In the genomic region with DNA sequence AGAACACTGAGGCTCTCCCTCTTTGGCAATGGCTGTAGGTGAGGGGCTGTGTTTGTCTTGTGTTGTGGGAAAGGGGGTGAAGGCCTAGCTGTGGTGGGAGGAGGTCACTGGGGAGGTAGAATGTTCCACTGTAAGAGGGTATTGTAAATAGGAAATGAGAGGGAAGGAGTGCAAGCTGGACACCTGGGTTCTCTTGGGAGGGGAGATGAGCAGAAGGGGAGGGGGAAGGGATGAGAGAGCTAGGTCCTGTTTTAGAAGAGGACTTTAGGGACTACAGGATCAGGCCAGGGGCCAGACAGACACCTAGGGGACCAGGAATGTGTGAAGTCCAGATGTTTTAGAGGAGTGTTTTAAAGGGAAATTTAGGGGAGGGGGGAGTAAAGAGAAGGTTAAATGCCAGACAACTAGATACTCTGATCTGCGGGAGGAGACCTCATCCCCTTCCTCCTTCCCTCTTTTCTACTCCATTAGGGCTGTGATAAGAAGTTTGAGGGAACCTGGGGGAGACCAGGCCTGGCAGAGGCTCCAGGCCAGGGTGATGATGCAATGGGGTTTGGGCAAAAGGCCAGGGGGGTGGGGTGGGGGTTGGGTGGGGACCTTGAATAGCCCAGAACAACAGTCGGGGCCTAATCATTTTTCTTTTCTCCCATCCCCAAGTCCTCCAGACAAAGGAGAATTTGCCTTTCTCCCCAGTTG, we compare ENCODE assay signal across 10 cellular contexts. TPM values are rescaled to one million over a fixed set of nuclear protein-coding genes. Genes with fewer than 3 reads are reported as not detected.
A peak's percentile ranks its signal among the peaks of the same experiment; 100 is the strongest.
DNase-seq lines count a peak whose midpoint lies in the region; ATAC-seq, FAIRE-seq and TF ChIP-seq lines count a peak whose summit lies in the region.
"Had no signal": no experiment of that assay in that cellular context is flagged by ENCODE, and none has a peak within 500 bp of the region (broad histone marks: within the 10 kb centered on the region; RNA-seq: fewer than 3 reads in every experiment).

No MANE protein-coding gene starts in this region.

- no peaks in the 10 kb centered on the region for H3K27me3 ChIP-seq in liver (ENCODE audit: control insufficient read depth in 4 of 4, insufficient read depth in 4 of 4, low read length in 3 of 4)
- peaks cover 19 to 54% of the 10 kb centered on the region in 2 experiments; a peak in 3 of 5 replicates for H3K27me3 ChIP-seq in HepG2 (ENCODE audit: control insufficient read depth in 1 of 2, insufficient read depth in 2 of 2, low read length in 2 of 2)
- no peaks in the 10 kb centered on the region for H3K27me3 ChIP-seq in muscle layer of colon (ENCODE audit: control insufficient read depth in 1 of 2, insufficient read depth in 2 of 2, low read length in 2 of 2)
- H3K27me3 ChIP-seq in pancreas, result no peaks in the 10 kb centered on the region

- H3K4me3 ChIP-seq in liver (ENCODE audit: low read depth in 1 of 3, low read length in 3 of 3) (peak overlapping the region in 2 of 3 donors; percentile 91 to 93), HepG2 (replicated peaks in 1 of 3; ENCODE audit: insufficient read depth in 1 of 3, low read depth in 2 of 3, low read length in 3 of 3) (no peak overlapping the region), muscle layer of colon (ENCODE audit: low read depth in 1 of 2, low read length in 2 of 2) (peak overlapping the region; percentile 58 to 99), pancreas (peak overlapping the region in 1 of 4 donors; percentile 82)

- no peaks in the 10 kb centered on the region for H3K9me3 Mint-ChIP-seq in brain
- H3K9me3 Mint-ChIP-seq in glutamatergic neuron (ENCODE audit: unreplicated experiment), result peaks cover 4% of the 10 kb centered on the region

- no peaks in the 10 kb centered on the region for H3K36me3 Mint-ChIP-seq in brain
- peaks cover 5% of the 10 kb centered on the region for H3K36me3 Mint-ChIP-seq in glutamatergic neuron (ENCODE audit: unreplicated experiment)

- BruUV-seq in HepG2 (replicated peaks; lab: Mats Ljungman, UMichigan), result no TSS peak

- TF ChIP-seq CTCF in liver (IDR thresholded peaks at IDR 0.05; ENCODE audit: low read depth, low read length, missing input control) (no peak), HepG2 (CRISPR knock-in tag; IDR thresholded peaks at IDR 0.05) (no peak), brain (conservative IDR thresholded peaks at IDR 0.05) (no peak), glutamatergic neuron (IDR thresholded peaks at IDR 0.05; ENCODE audit: partially characterized antibody, unreplicated experiment) (no peak), pancreas (IDR thresholded peaks at IDR 0.05) (no peak)

- POLR2A ChIA-PET in HepG2 (lab: Yijun Ruan, JAX), result no interaction called here

- in situ Hi-C loops in HepG2 (cut with HindIII; ENCODE audit: extremely low pct_ligation_motif_present, low pct_unique_long_range_greater_than_20kb), result no loop called here

- CTCF ChIA-PET in HepG2 (lab: Yijun Ruan, JAX; ENCODE audit: low intra/inter-chr PET ratio, low total read pairs), result no interaction called here

- no peaks in the 10 kb centered on the region for H3K36me3 ChIP-seq in liver (ENCODE audit: control insufficient read depth in 4 of 4, insufficient read depth in 3 of 4, low read depth in 1 of 4, low read length in 3 of 4)
- no peaks in the 10 kb centered on the region for H3K36me3 ChIP-seq in HepG2 (replicated peaks in 1 of 2; ENCODE audit: control insufficient read depth in 1 of 2, insufficient read depth in 2 of 2, low read length in 2 of 2)
- peaks cover 18% of the 10 kb centered on the region for H3K36me3 ChIP-seq in muscle layer of colon (ENCODE audit: insufficient read depth, low read length)
- no peaks in the 10 kb centered on the region for H3K36me3 ChIP-seq in pancreas

- TF ChIP-seq RAD21 in liver (IDR thresholded peaks at IDR 0.05) (no peak), HepG2 (CRISPR knock-in tag; IDR thresholded peaks at IDR 0.05) (no peak)

- peak overlapping the region in 4 of 5 experiments; percentile 73 to 96 (median 92) for H3K4me3 Mint-ChIP-seq in brain
- no peak overlapping the region for H3K4me3 Mint-ChIP-seq in glutamatergic neuron (ENCODE audit: unreplicated experiment)

- H3K27me3 Mint-ChIP-seq in brain, result peaks cover 54% of the 10 kb centered on the region
- H3K27me3 Mint-ChIP-seq in glutamatergic neuron (ENCODE audit: unreplicated experiment), result peaks cover 4% of the 10 kb centered on the region

- DNase-seq in HepG2 (ENCODE audit: low spot score) (no peak), glutamatergic neuron (no peak), GM12892 (ENCODE audit: insufficient read length) (no peak), pancreas (no peak), nucleus accumbens (lab: John Stamatoyannopoulos, UW) (no peak)

- TF ChIP-seq EP300 in HepG2 (IDR thresholded peaks at IDR 0.05; ENCODE audit: low read depth in 2 of 2, low read length in 2 of 2) (no peak), HepG2 (CRISPR knock-in tag; IDR thresholded peaks at IDR 0.05; ENCODE audit: borderline replicate concordance) (no peak)

- H3K9me3 ChIP-seq in liver (ENCODE audit: control insufficient read depth in 4 of 4, low read length in 3 of 4), result no peaks in the 10 kb centered on the region
- H3K9me3 ChIP-seq in HepG2 (ENCODE audit: low read length), result no peaks in the 10 kb centered on the region
- no peaks in the 10 kb centered on the region for H3K9me3 ChIP-seq in muscle layer of colon (ENCODE audit: low read length)
- H3K9me3 ChIP-seq in pancreas, result no peaks in the 10 kb centered on the region

- H3K4me2 ChIP-seq in HepG2 (ENCODE audit: low read depth, low read length), result no peak overlapping the region

- H3K4me1 Mint-ChIP-seq in brain, result peaks cover 45% of the 10 kb centered on the region
- H3K4me1 Mint-ChIP-seq in glutamatergic neuron (ENCODE audit: low read depth, unreplicated experiment), result no peaks in the 10 kb centered on the region

- peak overlapping the region in 3 of 5 experiments; percentile 20 to 95 (median 86) for H3K27ac Mint-ChIP-seq in brain
- H3K27ac Mint-ChIP-seq in glutamatergic neuron (ENCODE audit: unreplicated experiment), result no peak overlapping the region

- H3K79me2 ChIP-seq in HepG2 (ENCODE audit: insufficient read depth, low read length), result no peaks in the 10 kb centered on the region

- no peak for TF ChIP-seq POLR2A in HepG2 (IDR thresholded peaks at IDR 0.05; ENCODE audit: insufficient read depth in 1 of 2, low read depth in 2 of 2, low read length in 2 of 2)
- no peak for TF ChIP-seq POLR2A in GM12892 (IDR thresholded peaks at IDR 0.05; ENCODE audit: low read depth, low read length)

- no peak for FAIRE-seq in HepG2 (lab: Jason Lieb, UNC)
- no peak for FAIRE-seq in GM12892 (lab: Jason Lieb, UNC)
- FAIRE-seq in pancreas (lab: Jason Lieb, UNC), result no peak
- FAIRE-seq: TTC549 had no signal

- peak overlapping the region; percentile 82 to 85 for H3K27ac ChIP-seq in liver (ENCODE audit: low read depth in 1 of 2, low read length in 2 of 2)
- H3K27ac ChIP-seq in HepG2 (ENCODE audit: extremely low read length, insufficient read depth, low read length), result no peak overlapping the region
- peak overlapping the region; percentile 99 for H3K27ac ChIP-seq in muscle layer of colon (ENCODE audit: low read depth, low read length)
- peak overlapping the region in 2 of 4 donors; percentile 75 to 78 for H3K27ac ChIP-seq in pancreas

- intact Hi-C loops in HepG2 (cut with micrococcal nuclease; ENCODE audit: unreplicated experiment) (no loop called here), pancreas (cut with DNase I) (no loop called here)

- ATAC-seq in HepG2, result no peak
- no peak for ATAC-seq in pancreas

- no peaks in the 10 kb centered on the region for H4K20me1 ChIP-seq in HepG2 (ENCODE audit: insufficient read depth, low read length)

- H2AFZ ChIP-seq in HepG2 (ENCODE audit: low read length), result no peak overlapping the region

- WGBS in liver, result 9% methylated on average over 2 of the region's 2 CpGs
- WGBS in HepG2 (ENCODE audit: low lambda C conversion rate), result 5% methylated on average over 2 of the region's 2 CpGs
- 29 to 41% methylated on average over 2 of the region's 2 CpGs for WGBS in pancreas, 2 donors

- H3K4me1 ChIP-seq in liver (ENCODE audit: control insufficient read depth in 4 of 4, insufficient read depth in 4 of 4, low read length in 3 of 4) (peaks cover 21 to 61% (median 54%) of the 10 kb centered on the region in 4 donors), HepG2 (ENCODE audit: insufficient read depth, low read length) (peaks cover 14% of the 10 kb centered on the region), muscle layer of colon (ENCODE audit: insufficient read depth, low read length) (peaks cover 72% of the 10 kb centered on the region), pancreas (peaks cover 9 to 31% (median 12%) of the 10 kb centered on the region in 3 donors)

- peak overlapping the region; percentile 33 to 88 for H3K9ac ChIP-seq in liver (ENCODE audit: low read depth in 1 of 2, low read length in 2 of 2)
- no peak overlapping the region for H3K9ac ChIP-seq in HepG2 (ENCODE audit: insufficient read depth, low read depth, low read length)
- H3K9ac ChIP-seq in muscle layer of colon (ENCODE audit: low read length), result peak overlapping the region; percentile 99

RNA-seq across cellular contexts. Expression of a gene that starts 2.0 kb away (rescaled TPM):
- total RNA-seq in liver (10 to 100 TPM; 52.2 to 60.7 TPM), HepG2 (2016; rRNA removed; fragmentation: Illumina TruSeq; extraction: Trizol) (0.20 and 0.28 TPM in 2 replicates), glutamatergic neuron (ENCODE audit: unreplicated experiment) (1.8 TPM), pancreas (10 to 100 TPM in 4 of 6 donors, 1 to 10 TPM in 2; 9.5 to 27.1 (median 15.1) TPM)
- polyA plus RNA-seq in liver (10 to 100 TPM; 26.6 to 27.1 TPM), HepG2 (2011; rRNA removed) (0.40 and 0.52 TPM in 2 replicates), brain (ENCODE audit: insufficient read depth, low read depth, low replicate concordance) (12.0 TPM), pancreas (10 to 100 TPM; 19.0 to 32.2 TPM)
- not detected in 2 replicates for total RNA-seq in HepG2 (2016; cell fraction: cytosol; rRNA removed; fragmentation: Illumina TruSeq; extraction: Trizol; ENCODE audit: low read depth)
- total RNA-seq in HepG2 (2016; cell fraction: insoluble cytoplasmic fraction; rRNA removed; fragmentation: Illumina TruSeq; extraction: Trizol), result 0.17 TPM in 1 of 2 replicates, not detected in the other
- 0.34 TPM in 1 of 2 replicates, not detected in the other for total RNA-seq in HepG2 (2016; cell fraction: membrane; rRNA removed; fragmentation: Illumina TruSeq; extraction: Trizol)
- 0.28 and 0.78 TPM in 2 replicates for total RNA-seq in HepG2 (2016; cell fraction: nucleus; rRNA removed; fragmentation: Illumina TruSeq; extraction: Trizol)
- 0.18 and 0.23 TPM in 2 replicates for polyA plus RNA-seq in HepG2 (2011; cell fraction: cytosol; rRNA removed)
- 0.45 and 0.80 TPM in 2 replicates for polyA plus RNA-seq in HepG2 (2011; cell fraction: nucleus; rRNA removed)
- polyA plus RNA-seq in HepG2 (2012), result 0.12 TPM in 1 of 2 replicates, not detected in the other
- not detected in 2 replicates for polyA plus RNA-seq in HepG2 (2016; cell fraction: cytosol; fragmentation: Illumina TruSeq; extraction: Trizol; ENCODE audit: low read depth)
- polyA plus RNA-seq in HepG2 (2016; cell fraction: insoluble cytoplasmic fraction; fragmentation: Illumina TruSeq; extraction: Trizol; ENCODE audit: low read depth), result 0.04 and 0.12 TPM in 2 replicates
- polyA plus RNA-seq in HepG2 (2016; cell fraction: membrane; fragmentation: Illumina TruSeq; extraction: Trizol; ENCODE audit: low read depth), result not detected in 2 replicates
- 0.46 and 0.53 TPM in 2 replicates for polyA plus RNA-seq in HepG2 (2016; cell fraction: nucleus; fragmentation: Illumina TruSeq; extraction: Trizol; ENCODE audit: insufficient read depth, low read depth)
- polyA minus RNA-seq in HepG2 (2011; rRNA and poly(A)+ RNA removed; ENCODE audit: low replicate concordance), result 0.34 and 75.5 TPM in 2 replicates
- 0.53 and 0.99 TPM in 2 replicates for polyA minus RNA-seq in HepG2 (2011; cell fraction: cytosol; rRNA and poly(A)+ RNA removed)
- polyA minus RNA-seq in HepG2 (2011; cell fraction: nucleus; rRNA and poly(A)+ RNA removed), result 0.52 and 1.2 TPM in 2 replicates
- polyA plus RNA-seq in GM12892 (2012; ENCODE audit: missing spikeins), result 1.8 TPM

RNA-seq across cellular contexts. Expression of a gene that starts 32.5 kb away (rescaled TPM):
- total RNA-seq in liver, result 1 to 10 TPM; 2.8 to 4.0 TPM
- polyA plus RNA-seq in liver, result 1 to 10 TPM; 2.5 to 2.8 TPM
- 0.44 and 0.49 TPM in 2 replicates for total RNA-seq in HepG2 (2016; rRNA removed; fragmentation: Illumina TruSeq; extraction: Trizol)
- total RNA-seq in HepG2 (2016; cell fraction: cytosol; rRNA removed; fragmentation: Illumina TruSeq; extraction: Trizol; ENCODE audit: low read depth), result 0.30 and 0.53 TPM in 2 replicates
- total RNA-seq in HepG2 (2016; cell fraction: insoluble cytoplasmic fraction; rRNA removed; fragmentation: Illumina TruSeq; extraction: Trizol), result 0.26 and 0.39 TPM in 2 replicates
- total RNA-seq in HepG2 (2016; cell fraction: membrane; rRNA removed; fragmentation: Illumina TruSeq; extraction: Trizol), result 1.4 and 1.8 TPM in 2 replicates
- 0.44 and 0.93 TPM in 2 replicates for total RNA-seq in HepG2 (2016; cell fraction: nucleus; rRNA removed; fragmentation: Illumina TruSeq; extraction: Trizol)
- polyA plus RNA-seq in HepG2 (2011; rRNA removed), result 0.31 and 0.67 TPM in 2 replicates
- 0.23 and 0.43 TPM in 2 replicates for polyA plus RNA-seq in HepG2 (2011; cell fraction: cytosol; rRNA removed)
- polyA plus RNA-seq in HepG2 (2011; cell fraction: nucleus; rRNA removed), result 0.56 and 0.66 TPM in 2 replicates
- 1.2 and 1.3 TPM in 2 replicates for polyA plus RNA-seq in HepG2 (2012)
- 3.9 and 4.1 TPM in 2 replicates for polyA plus RNA-seq in HepG2 (2016; cell fraction: cytosol; fragmentation: Illumina TruSeq; extraction: Trizol; ENCODE audit: low read depth)
- 2.8 and 3.3 TPM in 2 replicates for polyA plus RNA-seq in HepG2 (2016; cell fraction: insoluble cytoplasmic fraction; fragmentation: Illumina TruSeq; extraction: Trizol; ENCODE audit: low read depth)
- 8.1 and 9.0 TPM in 2 replicates for polyA plus RNA-seq in HepG2 (2016; cell fraction: membrane; fragmentation: Illumina TruSeq; extraction: Trizol; ENCODE audit: low read depth)
- 2.5 and 4.2 TPM in 2 replicates for polyA plus RNA-seq in HepG2 (2016; cell fraction: nucleus; fragmentation: Illumina TruSeq; extraction: Trizol; ENCODE audit: insufficient read depth, low read depth)
- polyA minus RNA-seq in HepG2 (2011; rRNA and poly(A)+ RNA removed; ENCODE audit: low replicate concordance), result 0.50 and 6.8 TPM in 2 replicates
- 0.70 and 1.5 TPM in 2 replicates for polyA minus RNA-seq in HepG2 (2011; cell fraction: cytosol; rRNA and poly(A)+ RNA removed)
- polyA minus RNA-seq in HepG2 (2011; cell fraction: nucleus; rRNA and poly(A)+ RNA removed), result not detected in 2 replicates
- 109 TPM for polyA plus RNA-seq in brain (ENCODE audit: insufficient read depth, low read depth, low replicate concordance)
- 26.6 TPM for total RNA-seq in glutamatergic neuron (ENCODE audit: unreplicated experiment)
- 1.1 TPM for polyA plus RNA-seq in GM12892 (2012; ENCODE audit: missing spikeins)
- 1 to 10 TPM in 5 of 6 donors, under 1 TPM in 1; 0.59 to 8.2 (median 2.6) TPM for total RNA-seq in pancreas
- 1 to 10 TPM; 2.8 to 3.6 TPM for polyA plus RNA-seq in pancreas

RNA-seq across cellular contexts. Expression of a gene that starts 52.8 kb away (rescaled TPM):
- total RNA-seq in liver, result under 1 TPM; 0.33 to 0.37 TPM
- under 1 TPM in 1 of 2 donors, not detected in 1; 0.09 TPM for polyA plus RNA-seq in liver
- not detected in 2 replicates for total RNA-seq in HepG2 (2016; rRNA removed; fragmentation: Illumina TruSeq; extraction: Trizol)
- not detected in 2 replicates for total RNA-seq in HepG2 (2016; cell fraction: cytosol; rRNA removed; fragmentation: Illumina TruSeq; extraction: Trizol; ENCODE audit: low read depth)
- total RNA-seq in HepG2 (2016; cell fraction: insoluble cytoplasmic fraction; rRNA removed; fragmentation: Illumina TruSeq; extraction: Trizol), result not detected in 2 replicates
- not detected in 2 replicates for total RNA-seq in HepG2 (2016; cell fraction: membrane; rRNA removed; fragmentation: Illumina TruSeq; extraction: Trizol)
- total RNA-seq in HepG2 (2016; cell fraction: nucleus; rRNA removed; fragmentation: Illumina TruSeq; extraction: Trizol), result not detected in 2 replicates
- not detected in 2 replicates for polyA plus RNA-seq in HepG2 (2011; rRNA removed)
- polyA plus RNA-seq in HepG2 (2011; cell fraction: cytosol; rRNA removed), result not detected in 2 replicates
- polyA plus RNA-seq in HepG2 (2011; cell fraction: nucleus; rRNA removed), result not detected in 2 replicates
- not detected in 2 replicates for polyA plus RNA-seq in HepG2 (2012)
- polyA plus RNA-seq in HepG2 (2016; cell fraction: cytosol; fragmentation: Illumina TruSeq; extraction: Trizol; ENCODE audit: low read depth), result not detected in 2 replicates
- polyA plus RNA-seq in HepG2 (2016; cell fraction: insoluble cytoplasmic fraction; fragmentation: Illumina TruSeq; extraction: Trizol; ENCODE audit: low read depth), result not detected in 2 replicates
- polyA plus RNA-seq in HepG2 (2016; cell fraction: membrane; fragmentation: Illumina TruSeq; extraction: Trizol; ENCODE audit: low read depth), result not detected in 2 replicates
- not detected in 2 replicates for polyA plus RNA-seq in HepG2 (2016; cell fraction: nucleus; fragmentation: Illumina TruSeq; extraction: Trizol; ENCODE audit: insufficient read depth, low read depth)
- polyA minus RNA-seq in HepG2 (2011; rRNA and poly(A)+ RNA removed; ENCODE audit: low replicate concordance), result not detected in 2 replicates
- not detected in 2 replicates for polyA minus RNA-seq in HepG2 (2011; cell fraction: cytosol; rRNA and poly(A)+ RNA removed)
- polyA minus RNA-seq in HepG2 (2011; cell fraction: nucleus; rRNA and poly(A)+ RNA removed), result not detected in 2 replicates
- polyA plus RNA-seq in brain (ENCODE audit: insufficient read depth, low read depth, low replicate concordance), result not detected
- total RNA-seq in glutamatergic neuron (ENCODE audit: unreplicated experiment), result not detected
- polyA plus RNA-seq in GM12892 (2012; ENCODE audit: missing spikeins), result 1.9 TPM
- total RNA-seq in pancreas, result under 1 TPM in 4 of 6 donors, not detected in 2; 0.32 to 0.87 (median 0.63) TPM
- polyA plus RNA-seq in pancreas, result under 1 TPM; 0.09 to 0.27 TPM

RNA-seq across cellular contexts. Expression of a gene that starts 56.3 kb away (rescaled TPM):
- total RNA-seq in liver (under 1 TPM; 0.33 to 0.89 TPM), HepG2 (2016; rRNA removed; fragmentation: Illumina TruSeq; extraction: Trizol) (not detected in 2 replicates), glutamatergic neuron (ENCODE audit: unreplicated experiment) (not detected), pancreas (under 1 TPM in 1 of 6 donors, not detected in 5; 0.66 TPM)
- polyA plus RNA-seq in liver (under 1 TPM in 1 of 2 donors, not detected in 1; 0.57 TPM), HepG2 (2011; rRNA removed) (not detected in 2 replicates), brain (ENCODE audit: insufficient read depth, low read depth, low replicate concordance) (not detected), pancreas (not detected)
- total RNA-seq in HepG2 (2016; cell fraction: cytosol; rRNA removed; fragmentation: Illumina TruSeq; extraction: Trizol; ENCODE audit: low read depth), result not detected in 2 replicates
- not detected in 2 replicates for total RNA-seq in HepG2 (2016; cell fraction: insoluble cytoplasmic fraction; rRNA removed; fragmentation: Illumina TruSeq; extraction: Trizol)
- total RNA-seq in HepG2 (2016; cell fraction: membrane; rRNA removed; fragmentation: Illumina TruSeq; extraction: Trizol), result not detected in 2 replicates
- not detected in 2 replicates for total RNA-seq in HepG2 (2016; cell fraction: nucleus; rRNA removed; fragmentation: Illumina TruSeq; extraction: Trizol)
- not detected in 2 replicates for polyA plus RNA-seq in HepG2 (2011; cell fraction: cytosol; rRNA removed)
- polyA plus RNA-seq in HepG2 (2011; cell fraction: nucleus; rRNA removed), result not detected in 2 replicates
- not detected in 2 replicates for polyA plus RNA-seq in HepG2 (2012)
- polyA plus RNA-seq in HepG2 (2016; cell fraction: cytosol; fragmentation: Illumina TruSeq; extraction: Trizol; ENCODE audit: low read depth), result not detected in 2 replicates
- not detected in 2 replicates for polyA plus RNA-seq in HepG2 (2016; cell fraction: insoluble cytoplasmic fraction; fragmentation: Illumina TruSeq; extraction: Trizol; ENCODE audit: low read depth)
- not detected in 2 replicates for polyA plus RNA-seq in HepG2 (2016; cell fraction: membrane; fragmentation: Illumina TruSeq; extraction: Trizol; ENCODE audit: low read depth)
- not detected in 2 replicates for polyA plus RNA-seq in HepG2 (2016; cell fraction: nucleus; fragmentation: Illumina TruSeq; extraction: Trizol; ENCODE audit: insufficient read depth, low read depth)
- 0.21 TPM in 1 of 2 replicates, not detected in the other for polyA minus RNA-seq in HepG2 (2011; rRNA and poly(A)+ RNA removed; ENCODE audit: low replicate concordance)
- polyA minus RNA-seq in HepG2 (2011; cell fraction: cytosol; rRNA and poly(A)+ RNA removed), result not detected in 2 replicates
- polyA minus RNA-seq in HepG2 (2011; cell fraction: nucleus; rRNA and poly(A)+ RNA removed), result not detected in 2 replicates
- 119 TPM for polyA plus RNA-seq in GM12892 (2012; ENCODE audit: missing spikeins)
- total RNA-seq: G401 had no signal

Comparison
In these comparisons a context has a peak if more than half of its experiments do, and no peak if none do; other contexts are left out.
1. H3K4me3 ChIP-seq: peak in liver (2 of 3) and muscle layer of colon (2 of 2); none in HepG2 (0 of 3).